In genomic region chr5:148003226-148003625, GRCh38 we compare ENCODE assay signal across 19 cellular contexts.
"Had no signal": no experiment of that assay in that cellular context is flagged by ENCODE, and none has a peak within 500 bp of the region (broad histone marks: within the 10 kb centered on the region; RNA-seq: fewer than 3 reads in every experiment).

No MANE protein-coding gene starts in this region.

- FAIRE-seq: RCC 7860 had no signal

- H3K36me3 ChIP-seq: MG63 had no signal

- H3K4me2 ChIP-seq: SK-N-SH had no signal

- H3K27me3 ChIP-seq: MG63 had no signal

- DNase-seq: KBM-7, MG63, NCI-H1092, NCI-H1105 treated with DMSO at 0.1 percent for 48 hours, NCI-H1417 treated with DMSO at 0.1 percent for 48 hours, NCI-H146, NCI-H1694 treated with DMSO at 0.1 percent for 48 hours, NCI-H1930, NCI-H2081 treated with DMSO at 0.1 percent for 48 hours, NCI-H2171, NCI-H446, NCI-H510A, NCI-H524 treated with DMSO at 0.1 percent for 48 hours, NCI-H774, RPMI8226, SHP77, SK-N-SH, SW 1271 had no signal

- H3K4me3 ChIP-seq: MG63 had no signal

- H3K9ac ChIP-seq: SK-N-SH had no signal
